In the genomic region with DNA sequence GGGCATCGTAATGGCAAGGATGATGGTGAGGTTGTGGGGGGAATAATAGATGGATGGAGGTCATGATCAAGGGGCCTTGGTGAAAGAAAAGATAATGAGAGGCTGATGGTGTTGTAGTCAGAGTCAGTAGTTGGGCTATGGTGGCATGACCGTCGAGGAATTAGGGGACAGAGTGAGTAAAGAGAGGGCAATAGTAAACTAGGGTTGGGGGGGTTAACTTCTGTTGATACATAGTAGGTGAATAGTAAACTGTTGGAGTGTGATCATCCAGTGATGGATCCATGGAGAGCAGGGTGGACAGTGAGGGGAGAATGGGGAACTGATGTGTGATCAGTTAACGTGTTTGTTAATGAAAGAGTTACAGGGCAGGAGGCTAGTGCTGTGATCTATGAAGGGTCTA, we compare ENCODE assay signal across 8 cellular contexts. TPM values are rescaled to one million over a fixed set of nuclear protein-coding genes. Genes with fewer than 3 reads are reported as not detected.
DNase-seq lines count a peak whose midpoint lies in the region; ATAC-seq and TF ChIP-seq lines count a peak whose summit lies in the region.

No MANE protein-coding gene starts in this region.

- peak overlapping the region; percentile 90 for H3K4me3 Mint-ChIP-seq in activated T-cell treated with anti-CD3 and anti-CD28 coated beads, Interleukin-2, amount 50 U/mL, for 24 hours
- peak overlapping the region; percentile 91 for H3K4me3 Mint-ChIP-seq in activated naive CD8-positive, alpha-beta T cell treated with anti-CD3 and anti-CD28 coated beads, Interleukin-2, amount 50 U/mL, for 24 hours

- no peaks in the 10 kb centered on the region for H3K4me1 ChIP-seq in thymus (ENCODE audit: control insufficient read depth, insufficient read depth, low read length)

- H3K9me3 ChIP-seq in thymus (ENCODE audit: control insufficient read depth) = no peaks in the 10 kb centered on the region

- H3K27me3 ChIP-seq in kidney epithelial cell (ENCODE audit: control insufficient read depth, insufficient read depth, low read length) (no peaks in the 10 kb centered on the region), thymus (ENCODE audit: control insufficient read depth, insufficient read depth) (no peaks in the 10 kb centered on the region)

- peaks cover 17% of the 10 kb centered on the region for H3K27me3 Mint-ChIP-seq in activated T-cell treated with anti-CD3 and anti-CD28 coated beads, Interleukin-2, amount 50 U/mL, for 24 hours
- H3K27me3 Mint-ChIP-seq in activated naive CD8-positive, alpha-beta T cell treated with anti-CD3 and anti-CD28 coated beads, Interleukin-2, amount 50 U/mL, for 24 hours = no peaks in the 10 kb centered on the region

- ATAC-seq in activated naive CD8-positive, alpha-beta T cell treated with anti-CD3 and anti-CD28 coated beads, Interleukin-2, amount 50 U/mL, for 24 hours = no peak
- ATAC-seq in GM18502 (IDR thresholded peaks at IDR 0.05; ENCODE audit: poor library complexity, unreplicated experiment) = no peak

- H3K36me3 Mint-ChIP-seq in activated T-cell treated with anti-CD3 and anti-CD28 coated beads, Interleukin-2, amount 50 U/mL, for 24 hours (ENCODE audit: low read depth) = peaks cover 56% of the 10 kb centered on the region
- peaks cover 28% of the 10 kb centered on the region for H3K36me3 Mint-ChIP-seq in activated naive CD8-positive, alpha-beta T cell treated with anti-CD3 and anti-CD28 coated beads, Interleukin-2, amount 50 U/mL, for 24 hours (ENCODE audit: low read depth)

- no peaks in the 10 kb centered on the region for H3K9me3 Mint-ChIP-seq in activated T-cell treated with anti-CD3 and anti-CD28 coated beads, Interleukin-2, amount 50 U/mL, for 24 hours
- H3K9me3 Mint-ChIP-seq in activated naive CD8-positive, alpha-beta T cell treated with anti-CD3 and anti-CD28 coated beads, Interleukin-2, amount 50 U/mL, for 24 hours = no peaks in the 10 kb centered on the region

- WGBS in thymus = 72% methylated on average over 4 of the region's 4 CpGs

- H3K4me1 Mint-ChIP-seq in activated T-cell treated with anti-CD3 and anti-CD28 coated beads, Interleukin-2, amount 50 U/mL, for 24 hours (ENCODE audit: low read depth) = peaks cover 30% of the 10 kb centered on the region
- peaks cover 32% of the 10 kb centered on the region for H3K4me1 Mint-ChIP-seq in activated naive CD8-positive, alpha-beta T cell treated with anti-CD3 and anti-CD28 coated beads, Interleukin-2, amount 50 U/mL, for 24 hours

- H3K4me3 ChIP-seq in kidney epithelial cell (ENCODE audit: low read depth, low read length) = peak overlapping the region; percentile 65
- H3K4me3 ChIP-seq in thymus (ENCODE audit: low read length) = peak overlapping the region; percentile 73

- H3K27ac Mint-ChIP-seq in activated T-cell treated with anti-CD3 and anti-CD28 coated beads, Interleukin-2, amount 50 U/mL, for 24 hours = peak overlapping the region; percentile 94
- peak overlapping the region; percentile 96 for H3K27ac Mint-ChIP-seq in activated naive CD8-positive, alpha-beta T cell treated with anti-CD3 and anti-CD28 coated beads, Interleukin-2, amount 50 U/mL, for 24 hours

- H3K36me3 ChIP-seq in kidney epithelial cell (ENCODE audit: control insufficient read depth, insufficient read depth, low read length) = no peaks in the 10 kb centered on the region
- peaks cover 12% of the 10 kb centered on the region for H3K36me3 ChIP-seq in thymus (ENCODE audit: control insufficient read depth, insufficient read depth)

- TF ChIP-seq CTCF in kidney epithelial cell (IDR thresholded peaks at IDR 0.05; ENCODE audit: insufficient read depth, low read length, poor library complexity, severe bottlenecking) = no peak

- no peak for DNase-seq in activated T-cell treated with anti-CD3 and anti-CD28 coated beads, Interleukin-2, amount 50 U/mL, for 24 hours
- DNase-seq in activated T-cell treated with anti-CD3 and anti-CD28 coated beads, Interleukin-2, amount 50 U/mL, for 1 hour = no peak
- DNase-seq in activated naive CD8-positive, alpha-beta T cell treated with anti-CD3 and anti-CD28 coated beads, Interleukin-2, amount 50 U/mL, for 24 hours = no peak
- DNase-seq in kidney epithelial cell (ENCODE audit: low read depth) (no peak), NCI-H526 (lab: John Stamatoyannopoulos, UW) (no peak), G401 (ENCODE audit: low spot score) (no peak)

- in situ Hi-C loops in G401 (cut with HindIII; ENCODE audit: low sequenced_read_pairs) = no loop called here

- H3K27ac ChIP-seq in thymus (ENCODE audit: low read depth) = no peak overlapping the region

RNA-seq across cellular contexts. Expression of gene FTSJ1, which starts 0.9 kb away (rescaled TPM):
- 80.3 and 91.4 TPM in 2 replicates for total RNA-seq in kidney epithelial cell
- polyA plus RNA-seq in thymus = 54.3 TPM
- total RNA-seq in G401 (2014; rRNA removed; shearing (Covaris generic)) = 38.7 and 64.6 TPM in 2 replicates

RNA-seq across cellular contexts. Expression of gene SLC38A5, which starts 6.9 kb away (rescaled TPM):
- total RNA-seq in kidney epithelial cell = 28.3 and 32.8 TPM in 2 replicates
- polyA plus RNA-seq in thymus = 19.6 TPM
- 55.7 and 82.7 TPM in 2 replicates for total RNA-seq in G401 (2014; rRNA removed; shearing (Covaris generic))

RNA-seq across cellular contexts. Expression of gene PORCN, which starts 31.9 kb away (rescaled TPM):
- 12.7 and 14.5 TPM in 2 replicates for total RNA-seq in kidney epithelial cell
- 6.1 TPM for polyA plus RNA-seq in thymus
- total RNA-seq in G401 (2014; rRNA removed; shearing (Covaris generic)) = 3.5 and 11.8 TPM in 2 replicates

RNA-seq across cellular contexts. Expression of gene EBP, which starts 44.7 kb away (rescaled TPM):
- 40.2 and 72.5 TPM in 2 replicates for total RNA-seq in kidney epithelial cell
- polyA plus RNA-seq in thymus = 39.9 TPM
- total RNA-seq in G401 (2014; rRNA removed; shearing (Covaris generic)) = 87.4 and 107 TPM in 2 replicates
